Comparison of ENCODE assay signal across 32 cellular contexts in genomic region chr15:96774216-96774615, GRCh38.
"Had no signal": no experiment of that assay in that cellular context is flagged by ENCODE, and none has a peak within 500 bp of the region (broad histone marks: within the 10 kb centered on the region; RNA-seq: fewer than 3 reads in every experiment).

No MANE protein-coding gene starts in this region.

- ATAC-seq: activated CD8-positive, alpha-beta T cell treated with anti-CD3 and anti-CD28 coated beads for 36 hours; activated naive CD4-positive, alpha-beta T cell treated with anti-CD3 and anti-CD28 coated beads, Interleukin-2, amount 50 U/mL, for 72 hours; activated T-cell treated with anti-CD3 and anti-CD28 coated beads, Interleukin-2, amount 50 U/mL, for 4 hours; activated T-cell treated with anti-CD3 and anti-CD28 coated beads, Interleukin-2, amount 50 U/mL, for 72 hours; activated T-helper 17 cell treated with anti-CD3 and anti-CD28 coated beads, Interleukin-2, amount 50 U/mL, for 72 hours; body of pancreas had no signal

- DNase-seq: activated B cell treated with CpG ODN at 0.5 μM for 24 hours; activated CD4-positive, alpha-beta memory T cell treated with anti-CD3 and anti-CD28 coated beads for 36 hours; activated CD4-positive, alpha-beta T cell treated with anti-CD3 and anti-CD28 coated beads for 4 hours; activated CD4-positive, alpha-beta T cell treated with anti-CD3 and anti-CD28 coated beads, Interleukin-2, amount 10 ng/mL, durations not matched to agents 24 days and 14 days; activated CD4-positive, alpha-beta T cell treated with anti-CD3 and anti-CD28 coated beads, Interleukin-2, amount 50 U/mL, for 1 hour; activated CD4-positive, alpha-beta T cell treated with anti-CD3 and anti-CD28 coated beads, Interleukin-2, amount 50 U/mL, for 4 hours; activated CD4-positive, CD25-positive, alpha-beta regulatory T cell treated with anti-CD3 and anti-CD28 coated beads, Interleukin-2, amount 50 U/mL, for 72 hours; activated CD8-positive, alpha-beta memory T cell treated with anti-CD3 and anti-CD28 coated beads, Interleukin-2, amount 50 U/mL, for 4 hours; activated CD8-positive, alpha-beta T cell treated with anti-CD3 and anti-CD28 coated beads for 36 hours; activated effector memory CD4-positive, alpha-beta T cell treated with anti-CD3 and anti-CD28 coated beads, Interleukin-2, amount 50 U/mL, for 16 hours; activated gamma-delta T cell treated with Interleukin-2 at 50 U/mL for 16 hours; activated naive CD4-positive, alpha-beta T cell; activated naive CD4-positive, alpha-beta T cell treated with anti-CD3 and anti-CD28 coated beads for 36 hours; activated naive CD4-positive, alpha-beta T cell treated with anti-CD3 and anti-CD28 coated beads, Interleukin-2, amount 50 U/mL, for 16 hours; activated naive CD8-positive, alpha-beta T cell treated with anti-CD3 and anti-CD28 coated beads for 36 hours; activated T-cell treated with anti-CD3 and anti-CD28 coated beads for 4 hours; activated T-cell treated with anti-CD3 and anti-CD28 coated beads, Interleukin-2, amount 50 U/mL, for 1 hour; activated T-cell treated with anti-CD3 and anti-CD28 coated beads, Interleukin-2, amount 50 U/mL, for 4 hours; activated T-cell treated with anti-CD3 and anti-CD28 coated beads, Interleukin-2, amount 50 U/mL, for 72 hours; adrenal gland; amniotic stem cell; aorta; body of pancreas; brain microvascular endothelial cell; central memory CD4-positive, alpha-beta T cell; SW 1271; T-helper 1 cell; T-helper 2 cell; T-helper 9 cell had no signal

- H3K4me3 ChIP-seq: adrenal gland, body of pancreas, breast epithelium had no signal
